24 cellular contexts compared by ENCODE assay signal in the genomic region with DNA sequence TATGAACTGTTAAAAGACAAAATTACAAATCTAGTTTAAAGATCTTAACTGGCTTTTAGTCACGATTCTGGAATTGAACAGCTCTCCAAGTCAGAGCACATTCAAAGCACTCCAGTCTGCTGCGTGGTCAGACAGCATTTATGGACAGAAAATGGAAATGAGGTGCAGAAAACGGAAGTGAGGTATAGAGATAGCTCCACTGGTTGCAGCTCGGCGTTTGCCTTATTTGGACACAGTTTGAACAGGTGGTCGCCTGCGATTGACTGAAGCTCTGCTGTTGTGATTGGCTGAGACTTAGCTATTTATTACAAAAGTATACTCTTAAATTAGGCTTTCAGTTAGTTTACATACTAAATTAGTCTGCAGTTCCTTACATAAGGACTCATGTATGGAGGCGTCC. TPM values are rescaled to one million over a fixed set of nuclear protein-coding genes. Genes with fewer than 3 reads are reported as not detected.
"Had no signal": no experiment of that assay in that cellular context is flagged by ENCODE, and none has a peak within 500 bp of the region (broad histone marks: within the 10 kb centered on the region; RNA-seq: fewer than 3 reads in every experiment).

No MANE protein-coding gene starts in this region.

- ATAC-seq: activated CD8-positive, alpha-beta memory T cell treated with anti-CD3 and anti-CD28 coated beads, Interleukin-2, amount 10 ng/mL, durations not matched to agents 7 days and 5 days; Panc1 had no signal

- H3K4me3 ChIP-seq: ascending aorta, cardiac muscle cell, MG63, SJSA1 had no signal

- DNase-seq: activated CD4-positive, alpha-beta memory T cell treated with anti-CD3 and anti-CD28 coated beads for 36 hours; activated CD4-positive, alpha-beta T cell treated with anti-CD3 and anti-CD28 coated beads, Interleukin-2, amount 50 U/mL, for 1 hour; activated CD8-positive, alpha-beta memory T cell treated with anti-CD3 and anti-CD28 coated beads, Interleukin-2, amount 10 ng/mL, durations not matched to agents 7 days and 5 days; activated CD8-positive, alpha-beta memory T cell treated with anti-CD3 and anti-CD28 coated beads, Interleukin-2, amount 50 U/mL, for 48 hours; activated effector memory CD4-positive, alpha-beta T cell treated with Interleukin-2 at 50 U/mL for 16 hours; activated naive CD4-positive, alpha-beta T cell treated with anti-CD3 and anti-CD28 coated beads, Interleukin-2, amount 50 U/mL, for 16 hours; activated naive CD8-positive, alpha-beta T cell treated with anti-CD3 and anti-CD28 coated beads for 36 hours; activated T-cell treated with anti-CD3 and anti-CD28 coated beads, Interleukin-2, amount 50 U/mL, for 48 hours; amniotic stem cell; Kasumi-1; MG63; NCI-H1092; NCI-H1436 treated with DMSO at 0.1 percent for 48 hours; NCI-H1694 treated with DMSO at 0.1 percent for 48 hours; NCI-H2029; NCI-H345; NCI-H524 treated with DMSO at 0.1 percent for 48 hours; NCI-H748 treated with DMSO at 0.1 percent for 48 hours; SHP77 treated with DMSO at 0.1 percent for 48 hours; SK-N-SH had no signal

- H3K9ac ChIP-seq: SK-N-SH had no signal

- H3K4me2 ChIP-seq: SK-N-SH had no signal

- H3K36me3 ChIP-seq: ascending aorta, cardiac muscle cell, MG63, SJSA1 had no signal

- H3K27me3 ChIP-seq: ascending aorta, cardiac muscle cell, MG63, SJSA1 had no signal

- H3K9me3 ChIP-seq: MG63, SJSA1 had no signal

- H3K4me1 ChIP-seq: ascending aorta, SJSA1 had no signal

- H3K27ac ChIP-seq: ascending aorta, cardiac muscle cell, SJSA1 had no signal

RNA-seq across cellular contexts. Expression of gene TRIM9, which starts 28.3 kb away (rescaled TPM):
- total RNA-seq: SJSA1 had no signal
